ENCODE assay signal across 35 cellular contexts in genomic region chr3:150488867-150489266, GRCh38. TPM values are rescaled to one million over a fixed set of nuclear protein-coding genes. Genes with fewer than 3 reads are reported as not detected.
A peak's percentile ranks its signal among the peaks of the same experiment; 100 is the strongest.
DNase-seq lines count a peak whose midpoint lies in the region; ATAC-seq, FAIRE-seq and TF ChIP-seq lines count a peak whose summit lies in the region.
"Had no signal": no experiment of that assay in that cellular context is flagged by ENCODE, and none has a peak within 500 bp of the region (broad histone marks: within the 10 kb centered on the region; RNA-seq: fewer than 3 reads in every experiment).

No MANE protein-coding gene starts in this region.

- H3K4me3 ChIP-seq in SU-DHL-6 (ENCODE audit: insufficient read depth, low read length, poor library complexity, severe bottlenecking): no peak overlapping the region
- H3K4me3 ChIP-seq in K562: no peak overlapping the region
- no peak overlapping the region for H3K4me3 ChIP-seq in gastrocnemius medialis
- H3K4me3 ChIP-seq: A549; BLaER1; BLaER1 treated with 17β-estradiol and CSF1 and Interleukin-3, amounts not matched to agents 10 nM and 100 nM had no signal

- CTCF ChIA-PET in K562 (lab: Yijun Ruan, JAX; ENCODE audit: low intra/inter-chr PET ratio): no interaction called here
- CTCF ChIA-PET in activated CD8-positive, alpha-beta memory T cell treated with anti-CD3 and anti-CD28 coated beads, Interleukin-2, amount 10 ng/mL, durations not matched to agents 7 days and 5 days (lab: Charles Lee): no interaction called here

- H3K27ac ChIP-seq in SU-DHL-6 (ENCODE audit: low read depth, low read length) (no peak overlapping the region), K562 (ENCODE audit: extremely low read depth, low read depth, low read length) (no peak overlapping the region; the same call in 2 of the 3 replicates), gastrocnemius medialis (no peak overlapping the region)
- H3K27ac ChIP-seq: 22Rv1; A549; BLaER1; BLaER1 treated with 17β-estradiol and CSF1 and Interleukin-3, amounts not matched to agents 10 nM and 100 nM; C4-2B had no signal

- no peaks in the 10 kb centered on the region for H3K4me1 ChIP-seq in K562 (replicated peaks in 1 of 2; ENCODE audit: control insufficient read depth in 2 of 2, insufficient read depth in 2 of 2, low read length in 2 of 2)
- H3K4me1 ChIP-seq in gastrocnemius medialis: peaks cover 0 to 14% of the 10 kb centered on the region in 2 donors
- H3K4me1 ChIP-seq: A549; BE2C; BLaER1; BLaER1 treated with 17β-estradiol and CSF1 and Interleukin-3, amounts not matched to agents 10 nM and 100 nM had no signal

- no peaks in the 10 kb centered on the region for H4K20me1 ChIP-seq in SU-DHL-6 (ENCODE audit: low read depth, low read length)
- H4K20me1 ChIP-seq in K562 (replicated peaks; ENCODE audit: control insufficient read depth, insufficient read depth, low read length): no peaks in the 10 kb centered on the region
- H4K20me1 ChIP-seq: BLaER1; BLaER1 treated with 17β-estradiol and CSF1 and Interleukin-3, amounts not matched to agents 10 nM and 100 nM had no signal

- no peak for FAIRE-seq in K562 (lab: Jason Lieb, UNC)
- FAIRE-seq: A204.1, A549, D721Med had no signal

- peak overlapping the region; percentile 43 for H2AFZ ChIP-seq in SU-DHL-6 (ENCODE audit: low read depth, low read length, severe bottlenecking)
- peak overlapping the region; percentile 78 for H2AFZ ChIP-seq in K562 (ENCODE audit: low read depth, low read length)

- H3K9me2 ChIP-seq in SU-DHL-6 (replicated peaks; ENCODE audit: insufficient read depth, low read length): no peaks in the 10 kb centered on the region

- H3F3A ChIP-seq in SU-DHL-6 (ENCODE audit: insufficient read depth): no peaks in the 10 kb centered on the region

- no peaks in the 10 kb centered on the region for H3K4me1 Mint-ChIP-seq in activated CD8-positive, alpha-beta memory T cell treated with anti-CD3 and anti-CD28 coated beads, Interleukin-2, amount 10 ng/mL, durations not matched to agents 7 days and 5 days
- H3K4me1 Mint-ChIP-seq: B cell; CD14-positive monocyte; CD4-positive, alpha-beta memory T cell; CD4-positive, CD25-positive, alpha-beta regulatory T cell; CD8-positive, alpha-beta memory T cell had no signal

- TF ChIP-seq CTCF in SU-DHL-6 (IDR thresholded peaks at IDR 0.05; ENCODE audit: insufficient read depth, low read length, poor library complexity, severe bottlenecking) (no peak), K562 (IDR thresholded peaks at IDR 0.05 in 2 of 3, conservative IDR thresholded peaks at IDR 0.05 in 1 of 3; ENCODE audit: insufficient read depth in 2 of 3, low read depth in 1 of 3, low read length in 3 of 3) (no peak), gastrocnemius medialis (IDR thresholded peaks at IDR 0.05 in 4 of 5, conservative IDR thresholded peaks at IDR 0.05 in 1 of 5) (no peak)

- no peak overlapping the region for H3K9ac ChIP-seq in SU-DHL-6 (ENCODE audit: low read length)
- H3K9ac ChIP-seq in K562 (ENCODE audit: insufficient read depth in 1 of 2, low read depth in 2 of 2, low read length in 2 of 2): no peak overlapping the region
- H3K9ac ChIP-seq: BLaER1; BLaER1 treated with 17β-estradiol and CSF1 and Interleukin-3, amounts not matched to agents 10 nM and 100 nM had no signal

- H3K36me3 ChIP-seq in SU-DHL-6 (ENCODE audit: low read length) (no peaks in the 10 kb centered on the region), K562 (ENCODE audit: control insufficient read depth, insufficient read depth, low read length) (no peaks in the 10 kb centered on the region), gastrocnemius medialis (no peaks in the 10 kb centered on the region)
- H3K36me3 ChIP-seq: BE2C; BLaER1; BLaER1 treated with 17β-estradiol and CSF1 and Interleukin-3, amounts not matched to agents 10 nM and 100 nM had no signal

- no peak overlapping the region for H3K4me2 ChIP-seq in SU-DHL-6 (ENCODE audit: low read depth, low read length, poor library complexity, severe bottlenecking)
- peak overlapping the region; percentile 13; the same call in 1 of the 2 replicates for H3K4me2 ChIP-seq in K562 (ENCODE audit: insufficient read depth, low read length)
- H3K4me2 ChIP-seq: A549; BLaER1; BLaER1 treated with 17β-estradiol and CSF1 and Interleukin-3, amounts not matched to agents 10 nM and 100 nM had no signal

- no peak for TF ChIP-seq POLR2A in K562 (conservative IDR thresholded peaks at IDR 0.05)
- no peak for TF ChIP-seq POLR2A in gastrocnemius medialis (IDR thresholded peaks at IDR 0.05)

- no peak overlapping the region for H3K4me3 Mint-ChIP-seq in activated CD8-positive, alpha-beta memory T cell treated with anti-CD3 and anti-CD28 coated beads, Interleukin-2, amount 10 ng/mL, durations not matched to agents 7 days and 5 days
- H3K4me3 Mint-ChIP-seq: B cell; CD14-positive monocyte; CD4-positive, alpha-beta memory T cell; CD4-positive, alpha-beta T cell; CD4-positive, CD25-positive, alpha-beta regulatory T cell; CD8-positive, alpha-beta memory T cell; CD8-positive, alpha-beta T cell had no signal

- DNase-seq in K562 (ENCODE audit: extremely low read depth in 1 of 4, low spot score in 3 of 4) (no peak), gastrocnemius medialis (no peak), NCI-H510A treated with DMSO at 0.1 percent for 48 hours (lab: John Stamatoyannopoulos, UW) (no peak)
- DNase-seq in activated CD8-positive, alpha-beta memory T cell treated with anti-CD3 and anti-CD28 coated beads, Interleukin-2, amount 10 ng/mL, durations not matched to agents 7 days and 5 days: no peak
- DNase-seq: 8988T; ACHN; AML-193; BE2C; C1 segment of cervical spinal cord; Caco-2; Calu3; CD4-positive, alpha-beta memory T cell; CD4-positive, alpha-beta T cell; CD4-positive, CD25-positive, alpha-beta regulatory T cell; CD8-positive, alpha-beta memory T cell; CD8-positive, alpha-beta T cell; COR-L47; DMS 273 treated with DMSO at 0.1 percent for 48 hours; DMS153; DMS53; DMS79; DMS79 treated with DMSO at 0.1 percent for 48 hours; DND-41; EL had no signal

- POLR2A ChIA-PET in K562 (lab: Yijun Ruan, JAX): no interaction called here

- H3K9me3 ChIP-seq in SU-DHL-6 (ENCODE audit: insufficient read depth, low read length): no peaks in the 10 kb centered on the region
- H3K9me3 ChIP-seq in K562 (replicated peaks; ENCODE audit: control insufficient read depth, insufficient read depth, low read depth, low read length): no peaks in the 10 kb centered on the region; the same call in 1 of the 2 replicates
- peaks cover 0 to 4% (median 0%) of the 10 kb centered on the region in 3 donors for H3K9me3 ChIP-seq in gastrocnemius medialis
- H3K9me3 ChIP-seq: BE2C had no signal

- no peak for TF ChIP-seq EP300 in K562 (IDR thresholded peaks at IDR 0.05; ENCODE audit: low read length)

- H3K9me1 ChIP-seq in K562 (ENCODE audit: control insufficient read depth, insufficient read depth, low read length): no peaks in the 10 kb centered on the region

- H3K9me3 Mint-ChIP-seq in activated CD8-positive, alpha-beta memory T cell treated with anti-CD3 and anti-CD28 coated beads, Interleukin-2, amount 10 ng/mL, durations not matched to agents 7 days and 5 days (ENCODE audit: low read depth): peaks cover 17% of the 10 kb centered on the region

- no peaks in the 10 kb centered on the region for H3K27me3 Mint-ChIP-seq in activated CD8-positive, alpha-beta memory T cell treated with anti-CD3 and anti-CD28 coated beads, Interleukin-2, amount 10 ng/mL, durations not matched to agents 7 days and 5 days
- H3K27me3 Mint-ChIP-seq: B cell; CD4-positive, alpha-beta T cell had no signal

- H3K36me3 Mint-ChIP-seq in activated CD8-positive, alpha-beta memory T cell treated with anti-CD3 and anti-CD28 coated beads, Interleukin-2, amount 10 ng/mL, durations not matched to agents 7 days and 5 days: peaks cover 8% of the 10 kb centered on the region
- H3K36me3 Mint-ChIP-seq: CD14-positive monocyte; CD8-positive, alpha-beta T cell had no signal

- in situ Hi-C loops in K562 (cut with MboI) (no loop called here), gastrocnemius medialis (cut with MboI; ENCODE audit: low sequenced_read_pairs in 4 of 4) (loop anchor here (10.0 to 25.0 kb wide), 2 partner anchors 64 to 552 kb away; no protein-coding TSS in a partner anchor)

- no TSS peak for BruUV-seq in K562 (replicated peaks; lab: Mats Ljungman, UMichigan)

- H3K79me2 ChIP-seq in SU-DHL-6 (ENCODE audit: insufficient read depth, low read length): no peaks in the 10 kb centered on the region
- H3K79me2 ChIP-seq in K562 (ENCODE audit: control insufficient read depth, insufficient read depth, low read length): no peaks in the 10 kb centered on the region

- intact Hi-C loops in K562 (cut with micrococcal nuclease): no loop called here
- intact Hi-C loops in gastrocnemius medialis (cut with DNase I; ENCODE audit: low total_unique reads): no loop called here

- ATAC-seq in K562: no peak; the same call in 1 of the 3 replicates
- peak; percentile 87 to 90 for ATAC-seq in gastrocnemius medialis
- no peak for ATAC-seq in GM19035 (IDR thresholded peaks at IDR 0.05; ENCODE audit: unreplicated experiment)
- ATAC-seq in activated CD8-positive, alpha-beta memory T cell treated with anti-CD3 and anti-CD28 coated beads, Interleukin-2, amount 10 ng/mL, durations not matched to agents 7 days and 5 days: no peak
- ATAC-seq: A549; CD8-positive, alpha-beta T cell had no signal

- 45% methylated on average over 2 of the region's 2 CpGs for WGBS in K562 (ENCODE audit: insufficient coverage, low coverage, missing lambda C conversion rate)

- no peak overlapping the region for H3K27ac Mint-ChIP-seq in activated CD8-positive, alpha-beta memory T cell treated with anti-CD3 and anti-CD28 coated beads, Interleukin-2, amount 10 ng/mL, durations not matched to agents 7 days and 5 days
- H3K27ac Mint-ChIP-seq: B cell; CD14-positive monocyte; CD4-positive, alpha-beta memory T cell; CD4-positive, alpha-beta T cell; CD4-positive, CD25-positive, alpha-beta regulatory T cell; CD8-positive, alpha-beta memory T cell; CD8-positive, alpha-beta T cell had no signal

- TF ChIP-seq RAD21 in K562 (CRISPR knock-in tag; conservative IDR thresholded peaks at IDR 0.05 in 1 of 2, IDR thresholded peaks at IDR 0.05 in 1 of 2): no peak

- H3K27me3 ChIP-seq in SU-DHL-6 (ENCODE audit: low read length) (no peaks in the 10 kb centered on the region), K562 (ENCODE audit: control insufficient read depth in 2 of 2, insufficient read depth in 2 of 2, low read length in 2 of 2) (no peaks in the 10 kb centered on the region), gastrocnemius medialis (no peaks in the 10 kb centered on the region)
- H3K27me3 ChIP-seq: BE2C; BLaER1; BLaER1 treated with 17β-estradiol and CSF1 and Interleukin-3, amounts not matched to agents 10 nM and 100 nM had no signal

RNA-seq across cellular contexts. Expression of gene SERP1, which starts 57.4 kb away (rescaled TPM):
- total RNA-seq in K562 (2011; cell fraction: chromatin; rRNA removed; ENCODE audit: low replicate concordance): 47.1 and 59.9 TPM in 2 replicates
- 50.2 and 53.3 TPM in 2 replicates for total RNA-seq in K562 (2011; cell fraction: nucleolus; rRNA removed)
- total RNA-seq in K562 (2011; cell fraction: nucleoplasm; rRNA removed): 57.8 and 84.3 TPM in 2 replicates
- 443 and 512 TPM in 2 replicates for total RNA-seq in K562 (2014; rRNA removed)
- total RNA-seq in K562 (2014; rRNA removed; fragmentation: Illumina TruSeq; extraction: Trizol): 121 and 129 TPM in 2 replicates
- total RNA-seq in K562 (2015; rRNA removed; fragmentation: Illumina TruSeq; extraction: Trizol): 101 and 109 TPM in 2 replicates
- 147 TPM in 2 replicates for total RNA-seq in K562 (2021)
- 122 and 142 TPM in 2 replicates for polyA plus RNA-seq in K562 (2011; rRNA removed)
- 93.1 and 259 TPM in 2 replicates for polyA plus RNA-seq in K562 (2011; cell fraction: cytosol; rRNA removed)
- 80.0 and 102 TPM in 2 replicates for polyA plus RNA-seq in K562 (2011; cell fraction: nucleus; rRNA removed)
- polyA plus RNA-seq in K562 (2012): 134 and 164 TPM in 2 replicates
- polyA plus RNA-seq in K562 (2014; fragmentation: Illumina TruSeq; extraction: Trizol): 85.2 and 94.4 TPM in 2 replicates
- polyA plus RNA-seq in K562 (2014; fragmentation: Nextera tagmentation; extraction: Ambion mirVana): 10 to 100 TPM; 38.6 to 42.4 TPM
- 190 and 246 TPM in 2 replicates for polyA plus RNA-seq in K562 (2014; rRNA removed)
- polyA minus RNA-seq in K562 (2011; rRNA and poly(A)+ RNA removed): 93.5 and 108 TPM in 2 replicates
- polyA minus RNA-seq in K562 (2011; cell fraction: cytosol; rRNA and poly(A)+ RNA removed): 88.9 and 124 TPM in 2 replicates
- 71.1 and 134 TPM in 2 replicates for polyA minus RNA-seq in K562 (2011; cell fraction: nucleus; rRNA and poly(A)+ RNA removed)
- 10 to 100 TPM; 25.3 to 52.7 (median 36.3) TPM for total RNA-seq in gastrocnemius medialis
- 10 to 100 TPM; 84.8 to 95.9 TPM for total RNA-seq in activated CD8-positive, alpha-beta memory T cell treated with anti-CD3 and anti-CD28 coated beads, Interleukin-2, amount 10 ng/mL, durations not matched to agents 7 days and 5 days

RNA-seq across cellular contexts. Expression of gene EIF2A, which starts 57.7 kb away (rescaled TPM):
- 108 and 296 TPM in 2 replicates for total RNA-seq in K562 (2011; cell fraction: chromatin; rRNA removed; ENCODE audit: low replicate concordance)
- 44.5 and 67.6 TPM in 2 replicates for total RNA-seq in K562 (2011; cell fraction: nucleolus; rRNA removed)
- total RNA-seq in K562 (2011; cell fraction: nucleoplasm; rRNA removed): 111 and 161 TPM in 2 replicates
- total RNA-seq in K562 (2014; rRNA removed) (99.8 and 168 TPM in 2 replicates), K562 (2014; rRNA removed; fragmentation: Illumina TruSeq; extraction: Trizol) (178 and 206 TPM in 2 replicates), K562 (2015; rRNA removed; fragmentation: Illumina TruSeq; extraction: Trizol) (139 and 146 TPM in 2 replicates), K562 (2021) (106 and 115 TPM in 2 replicates), gastrocnemius medialis (100 to 1,000 TPM; 150 to 168 (median 163) TPM)
- polyA plus RNA-seq in K562 (2011; rRNA removed) (181 and 193 TPM in 2 replicates), K562 (2014; fragmentation: Illumina TruSeq; extraction: Trizol) (158 and 192 TPM in 2 replicates), K562 (2014; fragmentation: Nextera tagmentation; extraction: Ambion mirVana) (100 to 1,000 TPM; 130 to 172 TPM), K562 (2014; rRNA removed) (129 and 166 TPM in 2 replicates)
- 67.1 and 141 TPM in 2 replicates for polyA plus RNA-seq in K562 (2011; cell fraction: cytosol; rRNA removed)
- 51.4 and 121 TPM in 2 replicates for polyA plus RNA-seq in K562 (2011; cell fraction: nucleus; rRNA removed)
- polyA plus RNA-seq in K562 (2012): 77.8 and 158 TPM in 2 replicates
- polyA minus RNA-seq in K562 (2011; rRNA and poly(A)+ RNA removed): 237 and 320 TPM in 2 replicates
- polyA minus RNA-seq in K562 (2011; cell fraction: cytosol; rRNA and poly(A)+ RNA removed): 80.2 and 84.4 TPM in 2 replicates
- 63.4 and 106 TPM in 2 replicates for polyA minus RNA-seq in K562 (2011; cell fraction: nucleus; rRNA and poly(A)+ RNA removed)
- total RNA-seq in activated CD8-positive, alpha-beta memory T cell treated with anti-CD3 and anti-CD28 coated beads, Interleukin-2, amount 10 ng/mL, durations not matched to agents 7 days and 5 days: 10 to 100 TPM; 66.7 to 97.5 TPM

Comparison
In these comparisons a context has a peak if more than half of its experiments do, and no peak if none do; other contexts are left out.
1. ATAC-seq: peak in gastrocnemius medialis (2 of 2); none in K562 (single experiment), GM19035 (single experiment) and activated CD8-positive, alpha-beta memory T cell treated with anti-CD3 and anti-CD28 coated beads, Interleukin-2, amount 10 ng/mL, durations not matched to agents 7 days and 5 days (single experiment).